In genomic region chr6:65984089-65984488, GRCh38 we compare ENCODE assay signal across 32 cellular contexts.
"Had no signal": no experiment of that assay in that cellular context is flagged by ENCODE, and none has a peak within 500 bp of the region (broad histone marks: within the 10 kb centered on the region; RNA-seq: fewer than 3 reads in every experiment).

No MANE protein-coding gene starts in this region.

- H3K4me3 ChIP-seq: adrenal gland, ascending aorta, body of pancreas, breast epithelium, cardiac muscle cell had no signal

- DNase-seq: activated effector memory CD4-positive, alpha-beta T cell treated with anti-CD3 and anti-CD28 coated beads, Interleukin-2, amount 50 U/mL, for 16 hours; activated effector memory CD4-positive, alpha-beta T cell treated with Interleukin-2 at 50 U/mL for 16 hours; activated gamma-delta T cell; activated gamma-delta T cell treated with Interleukin-2 at 50 U/mL for 16 hours; activated naive CD4-positive, alpha-beta T cell; activated naive CD4-positive, alpha-beta T cell treated with anti-CD3 and anti-CD28 coated beads for 36 hours; activated naive CD4-positive, alpha-beta T cell treated with anti-CD3 and anti-CD28 coated beads, Interleukin-2, amount 10 ng/mL, durations not matched to agents 7 days and 5 days; activated naive CD4-positive, alpha-beta T cell treated with anti-CD3 and anti-CD28 coated beads, Interleukin-2, amount 50 U/mL, for 16 hours; activated naive CD4-positive, alpha-beta T cell treated with Interleukin-2 at 50 U/mL for 16 hours; activated naive CD8-positive, alpha-beta T cell treated with anti-CD3 and anti-CD28 coated beads for 36 hours; activated naive CD8-positive, alpha-beta T cell treated with anti-CD3 and anti-CD28 coated beads, Interleukin-2, amount 10 ng/mL, durations not matched to agents 7 days and 5 days; activated naive CD8-positive, alpha-beta T cell treated with anti-CD3 and anti-CD28 coated beads, Interleukin-2, amount 50 U/mL, for 24 hours; activated T-cell treated with anti-CD3 and anti-CD28 coated beads, Interleukin-2, amount 50 U/mL, for 4 hours; activated T-cell treated with anti-CD3 and anti-CD28 coated beads, Interleukin-2, amount 50 U/mL, for 48 hours; activated T-cell treated with anti-CD3 and anti-CD28 coated beads, Interleukin-2, amount 50 U/mL, for 72 hours; adrenal gland; amniotic stem cell; amygdala; anterior cingulate cortex; aorta; body of pancreas; brain microvascular endothelial cell; caudate nucleus; central memory CD4-positive, alpha-beta T cell; cerebellar nuclear complex had no signal

- FAIRE-seq: astrocyte, bronchial epithelial cell had no signal

- H3K27ac ChIP-seq: adrenal gland, ascending aorta, body of pancreas, brain microvascular endothelial cell, breast epithelium, cardiac muscle cell had no signal

- H3K36me3 ChIP-seq: adrenal gland, ascending aorta, brain microvascular endothelial cell, breast epithelium, cardiac muscle cell had no signal

- H3K9me3 ChIP-seq: adrenal gland, ascending aorta, body of pancreas had no signal

- ATAC-seq: activated naive CD4-positive, alpha-beta T cell treated with anti-CD3 and anti-CD28 coated beads, Interleukin-2, amount 50 U/mL, for 72 hours; activated naive CD8-positive, alpha-beta T cell treated with anti-CD3 and anti-CD28 coated beads, Interleukin-2, amount 50 U/mL, for 24 hours; activated T-cell treated with anti-CD3 and anti-CD28 coated beads, Interleukin-2, amount 50 U/mL, for 4 hours; activated T-cell treated with anti-CD3 and anti-CD28 coated beads, Interleukin-2, amount 50 U/mL, for 72 hours; activated T-helper 17 cell treated with anti-CD3 and anti-CD28 coated beads, Interleukin-2, amount 50 U/mL, for 72 hours; body of pancreas had no signal

- H3K4me1 ChIP-seq: adrenal gland, ascending aorta, body of pancreas, breast epithelium had no signal
